35 cellular contexts compared by ENCODE assay signal in genomic region chr2:152661076-152661475, GRCh38. TPM values are rescaled to one million over a fixed set of nuclear protein-coding genes. Genes with fewer than 3 reads are reported as not detected.
DNase-seq lines count a peak whose midpoint lies in the region; ATAC-seq, FAIRE-seq and TF ChIP-seq lines count a peak whose summit lies in the region.
"Had no signal": no experiment of that assay in that cellular context is flagged by ENCODE, and none has a peak within 500 bp of the region (broad histone marks: within the 10 kb centered on the region; RNA-seq: fewer than 3 reads in every experiment).

No MANE protein-coding gene starts in this region.

- 85% methylated on average over 4 of the region's 4 CpGs for WGBS in HepG2 (ENCODE audit: low lambda C conversion rate)
- 100% methylated on average over 2 of the region's 4 CpGs for WGBS in right lobe of liver (ENCODE audit: insufficient coverage, low coverage, low lambda C conversion rate, missing lambda C conversion rate)
- WGBS in sigmoid colon, 2 donors, result 94 to 95% methylated on average over 4 of the region's 4 CpGs

- H3K27me3 Mint-ChIP-seq in effector memory CD8-positive, alpha-beta T cell, result no peaks in the 10 kb centered on the region
- H3K27me3 Mint-ChIP-seq: B cell; CD4-positive, alpha-beta memory T cell; CD4-positive, alpha-beta T cell; CD4-positive, CD25-positive, alpha-beta regulatory T cell; CD8-positive, alpha-beta memory T cell had no signal

- no peak overlapping the region for H2AFZ ChIP-seq in HepG2 (ENCODE audit: low read length)

- H3K4me1 ChIP-seq in HepG2 (ENCODE audit: insufficient read depth, low read length) (peaks cover 12% of the 10 kb centered on the region; the same call in 1 of the 2 replicates), right lobe of liver (no peaks in the 10 kb centered on the region), sigmoid colon (no peaks in the 10 kb centered on the region)
- H3K4me1 ChIP-seq: A549; BE2C; BLaER1; BLaER1 treated with 17β-estradiol and CSF1 and Interleukin-3, amounts not matched to agents 10 nM and 100 nM; Caco-2 had no signal

- peaks cover 96% of the 10 kb centered on the region for H3K36me3 Mint-ChIP-seq in effector memory CD8-positive, alpha-beta T cell (ENCODE audit: insufficient read depth)
- H3K36me3 Mint-ChIP-seq in stimulated activated effector memory CD8-positive, alpha-beta T cell treated with anti-CD3 and anti-CD28 coated beads, Interleukin-12 subunit alpha, Interleukin-12 subunit beta, amount 100 ng/mL, for 72 hours, result peaks cover 100% of the 10 kb centered on the region

- TF ChIP-seq POLR2A in HepG2 (IDR thresholded peaks at IDR 0.05; ENCODE audit: insufficient read depth in 1 of 2, low read depth in 2 of 2, low read length in 2 of 2) (no peak), right lobe of liver (IDR thresholded peaks at IDR 0.05) (no peak), sigmoid colon (IDR thresholded peaks at IDR 0.05) (no peak)

- H3K9ac ChIP-seq in HepG2 (ENCODE audit: insufficient read depth, low read depth, low read length), result no peak overlapping the region
- H3K9ac ChIP-seq: BLaER1; BLaER1 treated with 17β-estradiol and CSF1 and Interleukin-3, amounts not matched to agents 10 nM and 100 nM had no signal

- H3K4me2 ChIP-seq in HepG2 (ENCODE audit: low read depth, low read length), result no peak overlapping the region
- H3K4me2 ChIP-seq: A549; BLaER1; BLaER1 treated with 17β-estradiol and CSF1 and Interleukin-3, amounts not matched to agents 10 nM and 100 nM had no signal

- CTCF ChIA-PET in HepG2 (lab: Yijun Ruan, JAX; ENCODE audit: low intra/inter-chr PET ratio, low total read pairs), result no interaction called here

- POLR2A ChIA-PET in HepG2 (lab: Yijun Ruan, JAX), result no interaction called here

- peak; percentile 57 for ATAC-seq in HepG2
- no peak for ATAC-seq in right lobe of liver
- ATAC-seq in effector memory CD8-positive, alpha-beta T cell (replicated peaks), result no peak
- no peak for ATAC-seq in stimulated activated effector memory CD8-positive, alpha-beta T cell treated with anti-CD3 and anti-CD28 coated beads, Interleukin-12 subunit alpha, Interleukin-12 subunit beta, amount 100 ng/mL, for 72 hours
- ATAC-seq in HG02678 (IDR thresholded peaks at IDR 0.05; ENCODE audit: unreplicated experiment), result no peak
- ATAC-seq: A549; CD8-positive, alpha-beta T cell had no signal

- no TSS peak for BruUV-seq in HepG2 (replicated peaks; lab: Mats Ljungman, UMichigan)

- no peaks in the 10 kb centered on the region for H3K9me3 Mint-ChIP-seq in effector memory CD8-positive, alpha-beta T cell
- H3K9me3 Mint-ChIP-seq in stimulated activated effector memory CD8-positive, alpha-beta T cell treated with anti-CD3 and anti-CD28 coated beads, Interleukin-12 subunit alpha, Interleukin-12 subunit beta, amount 100 ng/mL, for 72 hours, result no peaks in the 10 kb centered on the region
- H3K9me3 Mint-ChIP-seq: CD14-positive monocyte; CD4-positive, alpha-beta memory T cell; CD4-positive, alpha-beta T cell; CD4-positive, CD25-positive, alpha-beta regulatory T cell; CD8-positive, alpha-beta memory T cell; CD8-positive, alpha-beta T cell had no signal

- H3K27me3 ChIP-seq in HepG2 (ENCODE audit: control insufficient read depth in 1 of 2, insufficient read depth in 2 of 2, low read length in 2 of 2), result no peaks in the 10 kb centered on the region
- H3K27me3 ChIP-seq in right lobe of liver, result no peaks in the 10 kb centered on the region
- H3K27me3 ChIP-seq in sigmoid colon, result no peaks in the 10 kb centered on the region
- H3K27me3 ChIP-seq: BE2C; BLaER1; BLaER1 treated with 17β-estradiol and CSF1 and Interleukin-3, amounts not matched to agents 10 nM and 100 nM had no signal

- H4K20me1 ChIP-seq in HepG2 (ENCODE audit: insufficient read depth, low read length), result no peaks in the 10 kb centered on the region

- TF ChIP-seq CTCF in HepG2 (CRISPR knock-in tag; IDR thresholded peaks at IDR 0.05), result no peak
- TF ChIP-seq CTCF in right lobe of liver (IDR thresholded peaks at IDR 0.05), result no peak
- TF ChIP-seq CTCF in sigmoid colon (IDR thresholded peaks at IDR 0.05), result no peak

- in situ Hi-C loops in HepG2 (cut with HindIII; ENCODE audit: extremely low pct_ligation_motif_present, low pct_unique_long_range_greater_than_20kb), result loop anchor here (25.0 kb wide), 1 partner anchor 1199 kb away; no protein-coding TSS in a partner anchor

- H3K27ac Mint-ChIP-seq in effector memory CD8-positive, alpha-beta T cell, result peak overlapping the region; percentile 41 to 64
- peak overlapping the region; percentile 63 for H3K27ac Mint-ChIP-seq in stimulated activated effector memory CD8-positive, alpha-beta T cell treated with anti-CD3 and anti-CD28 coated beads, Interleukin-12 subunit alpha, Interleukin-12 subunit beta, amount 100 ng/mL, for 72 hours
- H3K27ac Mint-ChIP-seq: B cell; CD14-positive monocyte; CD4-positive, alpha-beta T cell; CD8-positive, alpha-beta T cell had no signal

- no peaks in the 10 kb centered on the region for H3K4me1 Mint-ChIP-seq in effector memory CD8-positive, alpha-beta T cell (ENCODE audit: low read depth in 2 of 2)
- H3K4me1 Mint-ChIP-seq in stimulated activated effector memory CD8-positive, alpha-beta T cell treated with anti-CD3 and anti-CD28 coated beads, Interleukin-12 subunit alpha, Interleukin-12 subunit beta, amount 100 ng/mL, for 72 hours, result peaks cover 15% of the 10 kb centered on the region
- H3K4me1 Mint-ChIP-seq: B cell, CD14-positive monocyte had no signal

- FAIRE-seq in HepG2 (lab: Jason Lieb, UNC), result no peak
- FAIRE-seq: A204.1, A549, D721Med had no signal

- H3K4me3 Mint-ChIP-seq in effector memory CD8-positive, alpha-beta T cell, result no peak overlapping the region
- no peak overlapping the region for H3K4me3 Mint-ChIP-seq in stimulated activated effector memory CD8-positive, alpha-beta T cell treated with anti-CD3 and anti-CD28 coated beads, Interleukin-12 subunit alpha, Interleukin-12 subunit beta, amount 100 ng/mL, for 72 hours
- H3K4me3 Mint-ChIP-seq: B cell; CD14-positive monocyte; CD4-positive, alpha-beta memory T cell; CD4-positive, alpha-beta T cell; CD4-positive, CD25-positive, alpha-beta regulatory T cell; CD8-positive, alpha-beta memory T cell; CD8-positive, alpha-beta T cell had no signal

- peak overlapping the region; percentile 19 for H3K27ac ChIP-seq in HepG2 (ENCODE audit: extremely low read length, insufficient read depth, low read length)
- H3K27ac ChIP-seq in right lobe of liver, result no peak overlapping the region
- no peak overlapping the region for H3K27ac ChIP-seq in sigmoid colon
- H3K27ac ChIP-seq: 22Rv1; A549; BLaER1; BLaER1 treated with 17β-estradiol and CSF1 and Interleukin-3, amounts not matched to agents 10 nM and 100 nM; C4-2B had no signal

- DNase-seq in HepG2 (ENCODE audit: low spot score) (peak; percentile 18), right lobe of liver (no peak), sigmoid colon (no peak)
- DNase-seq in effector memory CD8-positive, alpha-beta T cell, result no peak
- no peak for DNase-seq in stimulated activated effector memory CD8-positive, alpha-beta T cell treated with anti-CD3 and anti-CD28 coated beads, Interleukin-12 subunit alpha, Interleukin-12 subunit beta, amount 100 ng/mL, for 72 hours (ENCODE audit: low spot score in 2 of 2)
- DNase-seq: 8988T; ACHN; AML-193; BE2C; C1 segment of cervical spinal cord; Caco-2; Calu3; CD4-positive, alpha-beta memory T cell; CD4-positive, alpha-beta T cell; CD4-positive, CD25-positive, alpha-beta regulatory T cell; CD8-positive, alpha-beta memory T cell; CD8-positive, alpha-beta T cell; COR-L47; DMS 273 treated with DMSO at 0.1 percent for 48 hours; DMS153; DMS53; DMS79; DMS79 treated with DMSO at 0.1 percent for 48 hours; DND-41; EL had no signal

- H3K4me3 ChIP-seq in HepG2 (replicated peaks in 1 of 3; ENCODE audit: insufficient read depth in 1 of 3, low read depth in 2 of 3, low read length in 3 of 3) (no peak overlapping the region), right lobe of liver (no peak overlapping the region), sigmoid colon (no peak overlapping the region)
- H3K4me3 ChIP-seq: A549; BLaER1; BLaER1 treated with 17β-estradiol and CSF1 and Interleukin-3, amounts not matched to agents 10 nM and 100 nM had no signal

- H3K79me2 ChIP-seq in HepG2 (ENCODE audit: insufficient read depth, low read length), result no peaks in the 10 kb centered on the region

- intact Hi-C loops in HepG2 (cut with micrococcal nuclease; ENCODE audit: unreplicated experiment), result no loop called here
- intact Hi-C loops in right lobe of liver (cut with DNase I), result no loop called here
- intact Hi-C loops in sigmoid colon (cut with DNase I), result no loop called here

- H3K36me3 ChIP-seq in HepG2 (replicated peaks in 1 of 2; ENCODE audit: control insufficient read depth in 1 of 2, insufficient read depth in 2 of 2, low read length in 2 of 2) (peaks cover 23 to 90% of the 10 kb centered on the region in 2 experiments), right lobe of liver (peaks cover 8 to 83% (median 50%) of the 10 kb centered on the region in 4 donors), sigmoid colon (peaks cover 25 to 100% (median 46%) of the 10 kb centered on the region in 4 donors)

- H3K9me3 ChIP-seq in HepG2 (ENCODE audit: low read length) (no peaks in the 10 kb centered on the region), right lobe of liver (no peaks in the 10 kb centered on the region), sigmoid colon (no peaks in the 10 kb centered on the region)
- H3K9me3 ChIP-seq: A549; BE2C; BLaER1; BLaER1 treated with 17β-estradiol and CSF1 and Interleukin-3, amounts not matched to agents 10 nM and 100 nM; Caco-2 had no signal

- TF ChIP-seq RAD21 in HepG2 (CRISPR knock-in tag; IDR thresholded peaks at IDR 0.05), result no peak

- no peak for TF ChIP-seq EP300 in HepG2 (IDR thresholded peaks at IDR 0.05; ENCODE audit: low read depth in 2 of 2, low read length in 2 of 2)
- no peak for TF ChIP-seq EP300 in HepG2 (CRISPR knock-in tag; IDR thresholded peaks at IDR 0.05; ENCODE audit: borderline replicate concordance)
- no peak for TF ChIP-seq EP300 in sigmoid colon (IDR thresholded peaks at IDR 0.05)

RNA-seq across cellular contexts. Expression of gene PRPF40A, which starts 56.2 kb away (rescaled TPM):
- total RNA-seq in HepG2 (2016; rRNA removed; fragmentation: Illumina TruSeq; extraction: Trizol) (207 and 298 TPM in 2 replicates), right lobe of liver (10 to 100 TPM; 25.1 to 54.3 (median 40.2) TPM), sigmoid colon (100 to 1,000 TPM in 1 of 4 donors, 10 to 100 TPM in 3; 69.2 to 200 (median 80.7) TPM)
- 13.8 and 17.8 TPM in 2 replicates for total RNA-seq in HepG2 (2016; cell fraction: cytosol; rRNA removed; fragmentation: Illumina TruSeq; extraction: Trizol; ENCODE audit: low read depth)
- 197 and 307 TPM in 2 replicates for total RNA-seq in HepG2 (2016; cell fraction: insoluble cytoplasmic fraction; rRNA removed; fragmentation: Illumina TruSeq; extraction: Trizol)
- total RNA-seq in HepG2 (2016; cell fraction: membrane; rRNA removed; fragmentation: Illumina TruSeq; extraction: Trizol), result 36.4 and 50.5 TPM in 2 replicates
- 210 and 217 TPM in 2 replicates for total RNA-seq in HepG2 (2016; cell fraction: nucleus; rRNA removed; fragmentation: Illumina TruSeq; extraction: Trizol)
- polyA plus RNA-seq in HepG2 (2011; rRNA removed) (136 and 146 TPM in 2 replicates), sigmoid colon (10 to 100 TPM; 24.0 to 36.1 (median 29.6) TPM)
- 60.8 and 75.9 TPM in 2 replicates for polyA plus RNA-seq in HepG2 (2011; cell fraction: cytosol; rRNA removed)
- 306 and 320 TPM in 2 replicates for polyA plus RNA-seq in HepG2 (2011; cell fraction: nucleus; rRNA removed)
- 82.3 and 89.5 TPM in 2 replicates for polyA plus RNA-seq in HepG2 (2012)
- polyA plus RNA-seq in HepG2 (2016; cell fraction: cytosol; fragmentation: Illumina TruSeq; extraction: Trizol; ENCODE audit: low read depth), result 7.4 and 10.2 TPM in 2 replicates
- 178 and 180 TPM in 2 replicates for polyA plus RNA-seq in HepG2 (2016; cell fraction: insoluble cytoplasmic fraction; fragmentation: Illumina TruSeq; extraction: Trizol; ENCODE audit: low read depth)
- 9.4 and 18.3 TPM in 2 replicates for polyA plus RNA-seq in HepG2 (2016; cell fraction: membrane; fragmentation: Illumina TruSeq; extraction: Trizol; ENCODE audit: low read depth)
- 166 and 184 TPM in 2 replicates for polyA plus RNA-seq in HepG2 (2016; cell fraction: nucleus; fragmentation: Illumina TruSeq; extraction: Trizol; ENCODE audit: insufficient read depth, low read depth)
- polyA minus RNA-seq in HepG2 (2011; rRNA and poly(A)+ RNA removed; ENCODE audit: low replicate concordance), result 446 and 636 TPM in 2 replicates
- 103 and 105 TPM in 2 replicates for polyA minus RNA-seq in HepG2 (2011; cell fraction: cytosol; rRNA and poly(A)+ RNA removed)
- polyA minus RNA-seq in HepG2 (2011; cell fraction: nucleus; rRNA and poly(A)+ RNA removed), result 421 and 455 TPM in 2 replicates

RNA-seq across cellular contexts. Expression of gene ARL6IP6, which starts 57.3 kb away (rescaled TPM):
- 37.0 and 45.0 TPM in 2 replicates for total RNA-seq in HepG2 (2016; rRNA removed; fragmentation: Illumina TruSeq; extraction: Trizol)
- 10.2 and 14.5 TPM in 2 replicates for total RNA-seq in HepG2 (2016; cell fraction: cytosol; rRNA removed; fragmentation: Illumina TruSeq; extraction: Trizol; ENCODE audit: low read depth)
- 39.8 and 51.4 TPM in 2 replicates for total RNA-seq in HepG2 (2016; cell fraction: insoluble cytoplasmic fraction; rRNA removed; fragmentation: Illumina TruSeq; extraction: Trizol)
- total RNA-seq in HepG2 (2016; cell fraction: membrane; rRNA removed; fragmentation: Illumina TruSeq; extraction: Trizol), result 26.9 and 28.4 TPM in 2 replicates
- total RNA-seq in HepG2 (2016; cell fraction: nucleus; rRNA removed; fragmentation: Illumina TruSeq; extraction: Trizol), result 35.9 and 36.0 TPM in 2 replicates
- 44.8 and 65.9 TPM in 2 replicates for polyA plus RNA-seq in HepG2 (2011; rRNA removed)
- polyA plus RNA-seq in HepG2 (2011; cell fraction: cytosol; rRNA removed), result 37.3 and 60.4 TPM in 2 replicates
- polyA plus RNA-seq in HepG2 (2011; cell fraction: nucleus; rRNA removed), result 55.7 and 74.9 TPM in 2 replicates
- 33.9 and 42.3 TPM in 2 replicates for polyA plus RNA-seq in HepG2 (2012)
- 12.5 and 14.3 TPM in 2 replicates for polyA plus RNA-seq in HepG2 (2016; cell fraction: cytosol; fragmentation: Illumina TruSeq; extraction: Trizol; ENCODE audit: low read depth)
- polyA plus RNA-seq in HepG2 (2016; cell fraction: insoluble cytoplasmic fraction; fragmentation: Illumina TruSeq; extraction: Trizol; ENCODE audit: low read depth), result 38.5 and 44.9 TPM in 2 replicates
- 20.8 and 22.0 TPM in 2 replicates for polyA plus RNA-seq in HepG2 (2016; cell fraction: membrane; fragmentation: Illumina TruSeq; extraction: Trizol; ENCODE audit: low read depth)
- 79.3 and 79.5 TPM in 2 replicates for polyA plus RNA-seq in HepG2 (2016; cell fraction: nucleus; fragmentation: Illumina TruSeq; extraction: Trizol; ENCODE audit: insufficient read depth, low read depth)
- polyA minus RNA-seq in HepG2 (2011; rRNA and poly(A)+ RNA removed; ENCODE audit: low replicate concordance), result 6.6 and 17.3 TPM in 2 replicates
- polyA minus RNA-seq in HepG2 (2011; cell fraction: cytosol; rRNA and poly(A)+ RNA removed), result 26.2 and 26.8 TPM in 2 replicates
- 39.1 and 39.4 TPM in 2 replicates for polyA minus RNA-seq in HepG2 (2011; cell fraction: nucleus; rRNA and poly(A)+ RNA removed)
- 1 to 10 TPM; 2.6 to 5.4 (median 3.7) TPM for total RNA-seq in right lobe of liver
- 10 to 100 TPM in 3 of 4 donors, 1 to 10 TPM in 1; 8.3 to 18.2 (median 13.8) TPM for total RNA-seq in sigmoid colon
- polyA plus RNA-seq in sigmoid colon, result 10 to 100 TPM in 1 of 3 donors, 1 to 10 TPM in 2; 5.4 to 10.3 (median 6.2) TPM
